ENCODE assay signal across 1 cellular context in genomic region chr17:9231449-9232154, GRCh38.
TF ChIP-seq lines count a peak whose summit lies in the region.

No MANE protein-coding gene starts in this region.

TF ChIP-seq in HepG2, 621 proteins besides CTCF, POLR2A, EP300 and RAD21 (continued from another document):
- TF ChIP-seq, protein P1, sequence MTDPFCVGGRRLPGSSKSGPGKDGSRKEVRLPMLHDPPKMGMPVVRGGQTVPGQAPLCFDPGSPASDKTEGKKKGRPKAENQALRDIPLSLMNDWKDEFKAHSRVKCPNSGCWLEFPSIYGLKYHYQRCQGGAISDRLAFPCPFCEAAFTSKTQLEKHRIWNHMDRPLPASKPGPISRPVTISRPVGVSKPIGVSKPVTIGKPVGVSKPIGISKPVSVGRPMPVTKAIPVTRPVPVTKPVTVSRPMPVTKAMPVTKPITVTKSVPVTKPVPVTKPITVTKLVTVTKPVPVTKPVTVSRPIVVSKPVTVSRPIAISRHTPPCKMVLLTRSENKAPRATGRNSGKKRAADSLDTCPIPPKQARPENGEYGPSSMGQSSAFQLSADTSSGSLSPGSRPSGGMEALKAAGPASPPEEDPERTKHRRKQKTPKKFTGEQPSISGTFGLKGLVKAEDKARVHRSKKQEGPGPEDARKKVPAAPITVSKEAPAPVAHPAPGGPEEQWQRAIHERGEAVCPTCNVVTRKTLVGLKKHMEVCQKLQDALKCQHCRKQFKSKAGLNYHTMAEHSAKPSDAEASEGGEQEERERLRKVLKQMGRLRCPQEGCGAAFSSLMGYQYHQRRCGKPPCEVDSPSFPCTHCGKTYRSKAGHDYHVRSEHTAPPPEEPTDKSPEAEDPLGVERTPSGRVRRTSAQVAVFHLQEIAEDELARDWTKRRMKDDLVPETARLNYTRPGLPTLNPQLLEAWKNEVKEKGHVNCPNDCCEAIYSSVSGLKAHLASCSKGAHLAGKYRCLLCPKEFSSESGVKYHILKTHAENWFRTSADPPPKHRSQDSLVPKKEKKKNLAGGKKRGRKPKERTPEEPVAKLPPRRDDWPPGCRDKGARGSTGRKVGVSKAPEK (CRISPR knock-in tag; IDR thresholded peaks at IDR 0.05; ENCODE audit: borderline replicate concordance) = no peak
- no peak for TF ChIP-seq FOXK1 (CRISPR knock-in tag; IDR thresholded peaks at IDR 0.05; ENCODE audit: borderline replicate concordance, low read depth)
- TF ChIP-seq ZSCAN31 (CRISPR knock-in tag; IDR thresholded peaks at IDR 0.05; ENCODE audit: low read depth) = no peak
TF ChIP-seq in HepG2: peak in this region for 0.
